Comparison of ENCODE assay signal across 1 cellular context in genomic region chr9:92617195-92617813, GRCh38.
TF ChIP-seq lines count a peak whose summit lies in the region.

No MANE protein-coding gene starts in this region.

TF ChIP-seq in HepG2, 621 proteins besides CTCF, POLR2A, EP300 and RAD21 (continues in another document):
- TF ChIP-seq GLMP (CRISPR knock-in tag; IDR thresholded peaks at IDR 0.05; ENCODE audit: borderline replicate concordance) (no peak), ZNF772 (CRISPR knock-in tag; IDR thresholded peaks at IDR 0.05) (no peak), MXD3 (CRISPR knock-in tag; IDR thresholded peaks at IDR 0.05) (no peak), NFYC (CRISPR knock-in tag; IDR thresholded peaks at IDR 0.05) (no peak), RCOR2 (CRISPR knock-in tag; IDR thresholded peaks at IDR 0.05) (no peak), ZNF569 (CRISPR knock-in tag; IDR thresholded peaks at IDR 0.05; ENCODE audit: borderline replicate concordance) (no peak), ZBTB38 (CRISPR knock-in tag; IDR thresholded peaks at IDR 0.05) (peak; percentile 62), ZNF543 (CRISPR knock-in tag; IDR thresholded peaks at IDR 0.05) (0 out of 2 replicates have a peak, but pooled peaks have one; percentile 19), ZNF687 (CRISPR knock-in tag; IDR thresholded peaks at IDR 0.05) (peak; percentile 56), SALL2 (CRISPR knock-in tag; IDR thresholded peaks at IDR 0.05) (no peak), CEBPB (IDR thresholded peaks at IDR 0.05; ENCODE audit: borderline replicate concordance, low read depth, low read length) (no peak), ARID5B (CRISPR knock-in tag; IDR thresholded peaks at IDR 0.05) (no peak), FOXC1 (CRISPR knock-in tag; IDR thresholded peaks at IDR 0.05; ENCODE audit: borderline replicate concordance) (no peak), ZNF383 (CRISPR knock-in tag; IDR thresholded peaks at IDR 0.05; ENCODE audit: borderline replicate concordance) (no peak), GLI4 (CRISPR knock-in tag; IDR thresholded peaks at IDR 0.05; ENCODE audit: borderline replicate concordance) (no peak), ZKSCAN1 (IDR thresholded peaks at IDR 0.05; ENCODE audit: low read length) (no peak), AHDC1 (CRISPR knock-in tag; IDR thresholded peaks at IDR 0.05; ENCODE audit: borderline replicate concordance) (no peak), POLR2G (IDR thresholded peaks at IDR 0.05; ENCODE audit: low read depth, low read length) (no peak), SAP130 (CRISPR knock-in tag; IDR thresholded peaks at IDR 0.05; ENCODE audit: low read depth) (0 out of 2 replicates have a peak, but pooled peaks have one; percentile 4), HDAC2 (CRISPR knock-in tag; IDR thresholded peaks at IDR 0.05) (no peak), CERS6 (CRISPR knock-in tag; IDR thresholded peaks at IDR 0.05) (0 out of 2 replicates have a peak, but pooled peaks have one; percentile 36), GFI1 (CRISPR knock-in tag; IDR thresholded peaks at IDR 0.05; ENCODE audit: borderline replicate concordance) (no peak), ZNF121 (CRISPR knock-in tag; IDR thresholded peaks at IDR 0.05) (peak; percentile 42; the same call in 1 of the 2 replicates), KLF6 (CRISPR knock-in tag; IDR thresholded peaks at IDR 0.05) (no peak), PHF20 (CRISPR knock-in tag; IDR thresholded peaks at IDR 0.05) (no peak), ZNF296 (CRISPR knock-in tag; conservative IDR thresholded peaks at IDR 0.05) (no peak), ZNF225 (CRISPR knock-in tag; IDR thresholded peaks at IDR 0.05) (no peak), CREB3 (CRISPR knock-in tag; IDR thresholded peaks at IDR 0.05) (no peak), ZNF326 (CRISPR knock-in tag; IDR thresholded peaks at IDR 0.05; ENCODE audit: borderline replicate concordance) (no peak), ZNF335 (CRISPR knock-in tag; IDR thresholded peaks at IDR 0.05) (no peak), XBP1 (CRISPR knock-in tag; IDR thresholded peaks at IDR 0.05) (no peak)
